Comparison of ENCODE assay signal across 22 cellular contexts in the genomic region with DNA sequence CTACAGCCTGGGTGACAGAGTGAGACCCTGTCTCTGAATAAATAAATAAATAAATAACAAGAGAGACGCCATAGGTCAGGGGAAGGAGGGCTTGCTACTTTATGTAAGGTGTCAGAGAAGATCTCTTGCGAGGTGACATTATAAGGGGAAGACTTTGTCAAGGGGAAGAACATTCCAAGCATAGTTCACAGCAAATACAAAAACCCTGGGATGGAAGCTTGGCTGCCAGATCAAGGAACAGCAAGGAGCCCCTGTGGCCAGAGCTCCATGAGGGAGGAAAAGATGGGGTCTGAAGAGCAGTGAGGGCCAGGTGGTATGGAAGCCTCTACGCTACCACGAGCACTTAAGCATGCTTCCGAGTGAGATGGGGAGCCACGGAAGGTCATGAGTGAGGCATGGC.
"Had no signal": no experiment of that assay in that cellular context is flagged by ENCODE, and none has a peak within 500 bp of the region (broad histone marks: within the 10 kb centered on the region; RNA-seq: fewer than 3 reads in every experiment).

No MANE protein-coding gene starts in this region.

- H3K27me3 Mint-ChIP-seq: activated CD4-positive, alpha-beta T cell treated with anti-CD3 and anti-CD28 coated beads for 36 hours; activated CD8-positive, alpha-beta memory T cell treated with anti-CD3 and anti-CD28 coated beads, Interleukin-2, amount 10 ng/mL, durations not matched to agents 7 days and 5 days; central memory CD8-positive, alpha-beta T cell; T-cell had no signal

- H3K27ac ChIP-seq: left ventricle myocardium inferior, suprapubic skin, tibial artery had no signal

- H3K9me3 Mint-ChIP-seq: activated naive CD4-positive, alpha-beta T cell treated with anti-CD3 and anti-CD28 coated beads, Interleukin-2, amount 50 U/mL, for 72 hours; activated T-helper 2 cell treated with anti-CD3 and anti-CD28 coated beads, Interferon-gamma antibody, Interleukin-2, Interleukin-4, amounts not matched to agents 10 μg/mL and 5 μg/mL and 100 μg/mL, durations not matched to agents 14 hours and 24 hours and 36 hours; central memory CD8-positive, alpha-beta T cell; dendritic cell treated with granulocyte-macrophage colony-stimulating factor and Interleukin-4, amounts not matched to agents 40 ng/mL and 50 ng/mL, for 4 days; naive B cell; neural crest cell; stimulated activated naive B cell treated with anti-CD40 and anti-IgM and Interleukin-4, amounts not matched to agents 10 μg/mL and 1 μg/mL and 100 μg/mL, for 72 hours; T-cell had no signal

- H3K27ac Mint-ChIP-seq: activated CD4-positive, alpha-beta T cell treated with anti-CD3 and anti-CD28 coated beads for 36 hours; activated CD8-positive, alpha-beta memory T cell treated with anti-CD3 and anti-CD28 coated beads, Interleukin-2, amount 10 ng/mL, durations not matched to agents 7 days and 5 days; activated CD8-positive, alpha-beta T cell treated with anti-CD3 and anti-CD28 coated beads, Interleukin-2, amount 10 ng/mL, durations not matched to agents 7 days and 5 days; activated T-helper 2 cell treated with anti-CD3 and anti-CD28 coated beads, Interferon-gamma antibody, Interleukin-2, Interleukin-4, amounts not matched to agents 10 μg/mL and 5 μg/mL and 100 μg/mL, durations not matched to agents 14 hours and 24 hours and 36 hours; dendritic cell treated with granulocyte-macrophage colony-stimulating factor and Interleukin-4, amounts not matched to agents 40 ng/mL and 50 ng/mL, for 4 days; stimulated activated naive B cell treated with anti-CD40 and anti-IgM and Interleukin-4, amounts not matched to agents 10 μg/mL and 1 μg/mL and 100 μg/mL, for 72 hours; T-cell had no signal

- H3K4me1 Mint-ChIP-seq: activated CD4-positive, alpha-beta T cell treated with anti-CD3 and anti-CD28 coated beads for 36 hours; central memory CD8-positive, alpha-beta T cell; naive B cell had no signal

- H3K27me3 ChIP-seq: suprapubic skin, tibial artery had no signal

- H3K9me3 ChIP-seq: left ventricle myocardium inferior, suprapubic skin, tibial artery had no signal

- H3K4me3 Mint-ChIP-seq: activated CD4-positive, alpha-beta T cell treated with anti-CD3 and anti-CD28 coated beads for 36 hours; activated CD8-positive, alpha-beta memory T cell treated with anti-CD3 and anti-CD28 coated beads, Interleukin-2, amount 10 ng/mL, durations not matched to agents 7 days and 5 days; activated CD8-positive, alpha-beta T cell treated with anti-CD3 and anti-CD28 coated beads, Interleukin-2, amount 10 ng/mL, durations not matched to agents 7 days and 5 days; central memory CD8-positive, alpha-beta T cell; dendritic cell treated with granulocyte-macrophage colony-stimulating factor and Interleukin-4, amounts not matched to agents 40 ng/mL and 50 ng/mL, for 4 days; naive B cell; neural crest cell; stimulated activated naive B cell treated with anti-CD40 and anti-IgM and Interleukin-4, amounts not matched to agents 10 μg/mL and 1 μg/mL and 100 μg/mL, for 72 hours; T-cell had no signal

- H3K36me3 Mint-ChIP-seq: activated CD8-positive, alpha-beta memory T cell treated with anti-CD3 and anti-CD28 coated beads, Interleukin-2, amount 10 ng/mL, durations not matched to agents 7 days and 5 days; activated naive CD4-positive, alpha-beta T cell treated with anti-CD3 and anti-CD28 coated beads, Interleukin-2, amount 50 U/mL, for 72 hours had no signal

- ATAC-seq: activated CD4-positive, alpha-beta T cell treated with anti-CD3 and anti-CD28 coated beads for 36 hours; activated CD8-positive, alpha-beta memory T cell treated with anti-CD3 and anti-CD28 coated beads, Interleukin-2, amount 10 ng/mL, durations not matched to agents 7 days and 5 days; activated CD8-positive, alpha-beta T cell treated with anti-CD3 and anti-CD28 coated beads, Interleukin-2, amount 10 ng/mL, durations not matched to agents 7 days and 5 days; activated naive CD4-positive, alpha-beta T cell treated with anti-CD3 and anti-CD28 coated beads, Interleukin-2, amount 50 U/mL, for 72 hours; right cardiac atrium; stimulated activated naive B cell treated with anti-CD40 and anti-IgM and Interleukin-4, amounts not matched to agents 10 μg/mL and 1 μg/mL and 100 μg/mL, for 72 hours; T-cell had no signal

- H3K36me3 ChIP-seq: left ventricle myocardium inferior, suprapubic skin, tibial artery had no signal

- H3K4me3 ChIP-seq: left ventricle myocardium inferior, lung, suprapubic skin, tibial artery had no signal

- DNase-seq: activated CD4-positive, alpha-beta T cell treated with anti-CD3 and anti-CD28 coated beads for 36 hours; activated CD4-positive, CD25-positive, alpha-beta regulatory T cell; activated CD8-positive, alpha-beta memory T cell treated with anti-CD3 and anti-CD28 coated beads, Interleukin-2, amount 10 ng/mL, durations not matched to agents 7 days and 5 days; activated CD8-positive, alpha-beta T cell treated with anti-CD3 and anti-CD28 coated beads, Interleukin-2, amount 10 ng/mL, durations not matched to agents 7 days and 5 days; activated naive CD4-positive, alpha-beta T cell; activated T-cell treated with anti-CD3 and anti-CD28 coated beads, Interleukin-2, amount 50 U/mL, for 48 hours; left ventricle myocardium inferior; naive B cell; occipital lobe; right cardiac atrium; stimulated activated CD4-positive, alpha-beta T cell treated with anti-CD3 and anti-CD28 coated beads, Interleukin-15, amount 100 ng/mL, for 24 hours; stimulated activated CD4-positive, alpha-beta T cell treated with anti-CD3 and anti-CD28 coated beads, Interleukin-2, amount 100 ng/mL, for 24 hours; stimulated activated naive B cell treated with anti-CD40 and anti-IgM and Interleukin-4, amounts not matched to agents 10 μg/mL and 1 μg/mL and 100 μg/mL, for 72 hours; T-cell; tibial artery had no signal
